ENCODE assay signal across 16 cellular contexts in the genomic region with DNA sequence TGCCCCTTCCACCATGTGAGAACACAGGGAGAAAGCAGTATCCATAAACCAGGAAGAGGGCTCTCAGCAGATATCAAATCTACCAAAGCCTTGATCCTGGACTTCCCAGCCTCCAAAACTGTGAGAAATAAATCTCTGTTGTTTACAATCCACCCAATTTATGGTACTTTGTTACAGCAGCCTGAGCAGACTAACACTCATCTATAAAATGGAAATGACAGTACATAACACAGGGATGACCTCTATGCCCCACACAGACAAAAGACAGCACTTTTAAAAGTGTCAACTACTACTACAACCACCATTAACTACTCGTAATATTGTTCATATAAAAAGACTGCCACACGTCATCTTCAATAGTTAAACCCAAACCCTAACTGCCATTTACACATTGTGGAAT. TPM values are rescaled to one million over a fixed set of nuclear protein-coding genes. Genes with fewer than 3 reads are reported as not detected.
A peak's percentile ranks its signal among the peaks of the same experiment; 100 is the strongest.
DNase-seq lines count a peak whose midpoint lies in the region; ATAC-seq and TF ChIP-seq lines count a peak whose summit lies in the region.
"Had no signal": no experiment of that assay in that cellular context is flagged by ENCODE, and none has a peak within 500 bp of the region (broad histone marks: within the 10 kb centered on the region; RNA-seq: fewer than 3 reads in every experiment).

No MANE protein-coding gene starts in this region.

- WGBS in endodermal cell (ENCODE audit: insufficient coverage in 1 of 2, insufficient read length in 1 of 2), 2 experiments: 82 to 88% methylated on average over 2 of the region's 2 CpGs

- H3K4me1 ChIP-seq in GM23338 (ENCODE audit: insufficient read depth) (peaks cover 55% of the 10 kb centered on the region), endodermal cell (ENCODE audit: control insufficient read depth, insufficient read depth, low read length) (peaks cover 13% of the 10 kb centered on the region), neural progenitor cell (peaks cover 22% of the 10 kb centered on the region)

- no peaks in the 10 kb centered on the region for H3K9me3 Mint-ChIP-seq in CD4-positive, alpha-beta T cell
- H3K9me3 Mint-ChIP-seq in GM23338: peaks cover 11% of the 10 kb centered on the region
- peaks cover 10% of the 10 kb centered on the region for H3K9me3 Mint-ChIP-seq in endodermal cell
- peaks cover 18% of the 10 kb centered on the region for H3K9me3 Mint-ChIP-seq in neural progenitor cell
- H3K9me3 Mint-ChIP-seq in activated CD4-positive, alpha-beta T cell treated with anti-CD3 and anti-CD28 coated beads, Interleukin-2, amount 10 ng/mL, durations not matched to agents 7 days and 5 days: peaks cover 6% of the 10 kb centered on the region

- no peaks in the 10 kb centered on the region for H3K9me2 ChIP-seq in GM23338 (ENCODE audit: insufficient read depth)

- no peaks in the 10 kb centered on the region for H3K9me3 ChIP-seq in CD4-positive, alpha-beta T cell (ENCODE audit: control insufficient read depth, low read length)
- peaks cover 19% of the 10 kb centered on the region for H3K9me3 ChIP-seq in endodermal cell (ENCODE audit: control insufficient read depth, low read length)
- H3K9me3 ChIP-seq in neural progenitor cell (ENCODE audit: low read depth): no peaks in the 10 kb centered on the region

- H3K36me3 ChIP-seq in GM23338 (ENCODE audit: insufficient read depth) (no peaks in the 10 kb centered on the region), endodermal cell (ENCODE audit: control insufficient read depth, insufficient read depth, low read length) (peaks cover 8% of the 10 kb centered on the region), neural progenitor cell (no peaks in the 10 kb centered on the region)

- intact Hi-C loops in CD4-positive, alpha-beta T cell (cut with DNase I, micrococcal nuclease): loop anchor here in 1 of 2 experiments (10.0 kb wide), 1 partner anchor 440 kb away; a partner anchor contains a TSS
- intact Hi-C loops in dorsolateral prefrontal cortex (cut with DNase I): no loop called here

- H3K79me2 ChIP-seq in GM23338 (replicated peaks; ENCODE audit: insufficient read depth) (peaks cover 100% of the 10 kb centered on the region), neural progenitor cell (ENCODE audit: low read depth) (peaks cover 100% of the 10 kb centered on the region)

- CTCF ChIA-PET in CD4-positive, alpha-beta T cell (lab: Charles Lee): interaction anchor here (2.9 kb wide), 1 partner anchor 32 kb away, joined by 10 read pairs; no protein-coding TSS in a partner anchor
- CTCF ChIA-PET in activated CD4-positive, alpha-beta T cell treated with anti-CD3 and anti-CD28 coated beads, Interleukin-2, amount 10 ng/mL, durations not matched to agents 7 days and 5 days (lab: Charles Lee): no interaction called here

- no peaks in the 10 kb centered on the region for H3K27me3 Mint-ChIP-seq in CD4-positive, alpha-beta T cell
- H3K27me3 Mint-ChIP-seq in GM23338 (ENCODE audit: insufficient read depth, low read depth, poor library complexity) (peaks cover 14% of the 10 kb centered on the region), endodermal cell (ENCODE audit: insufficient read depth) (no peaks in the 10 kb centered on the region), neural progenitor cell (ENCODE audit: insufficient read depth, low read depth) (peaks cover 3% of the 10 kb centered on the region)
- peaks cover 6% of the 10 kb centered on the region for H3K27me3 Mint-ChIP-seq in activated CD4-positive, alpha-beta T cell treated with anti-CD3 and anti-CD28 coated beads, Interleukin-2, amount 10 ng/mL, durations not matched to agents 7 days and 5 days

- H3F3A ChIP-seq in GM23338 (replicated peaks; ENCODE audit: low read depth) (no peaks in the 10 kb centered on the region), neural progenitor cell (ENCODE audit: low read depth) (peaks cover 1% of the 10 kb centered on the region)

- no peak overlapping the region for H3K27ac ChIP-seq in CD4-positive, alpha-beta T cell (ENCODE audit: low read depth, low read length)
- H3K27ac ChIP-seq in GM23338 (ENCODE audit: low read depth): peak overlapping the region; percentile 27; the same call in 1 of the 2 replicates
- no peak overlapping the region for H3K27ac ChIP-seq in endodermal cell (ENCODE audit: low read depth, low read length)
- H3K27ac ChIP-seq in neural progenitor cell: no peak overlapping the region
- no peak overlapping the region for H3K27ac ChIP-seq in dorsolateral prefrontal cortex
- H3K27ac ChIP-seq: HL-60 had no signal

- no peak for DNase-seq in CD4-positive, alpha-beta T cell
- DNase-seq in GM23338 (ENCODE audit: low spot score) (no peak), endodermal cell (no peak), neural progenitor cell (ENCODE audit: low spot score) (no peak), cerebellum (ENCODE audit: low spot score) (no peak), dorsolateral prefrontal cortex (no peak)
- no peak for DNase-seq in activated CD4-positive, alpha-beta T cell treated with anti-CD3 and anti-CD28 coated beads, Interleukin-2, amount 10 ng/mL, durations not matched to agents 7 days and 5 days
- DNase-seq: ACHN, Calu3, DMS53, HCEC 1CT, MV-4-11, NCI-H1930, NCI-H748 treated with DMSO at 0.1 percent for 48 hours had no signal

- no peak overlapping the region for H2AFZ ChIP-seq in GM23338
- H2AFZ ChIP-seq in neural progenitor cell (replicated peaks): no peak overlapping the region

- POLR2A ChIA-PET in CD4-positive, alpha-beta T cell (lab: Charles Lee): no interaction called here
- POLR2A ChIA-PET in activated CD4-positive, alpha-beta T cell treated with anti-CD3 and anti-CD28 coated beads, Interleukin-2, amount 10 ng/mL, durations not matched to agents 7 days and 5 days (lab: Charles Lee): no interaction called here

- H3K4me1 Mint-ChIP-seq in CD4-positive, alpha-beta T cell (ENCODE audit: low read depth): peaks cover 85% of the 10 kb centered on the region
- peaks cover 68% of the 10 kb centered on the region for H3K4me1 Mint-ChIP-seq in GM23338
- H3K4me1 Mint-ChIP-seq in endodermal cell: peaks cover 53% of the 10 kb centered on the region
- H3K4me1 Mint-ChIP-seq in neural progenitor cell: peaks cover 23% of the 10 kb centered on the region
- peaks cover 19% of the 10 kb centered on the region for H3K4me1 Mint-ChIP-seq in activated CD4-positive, alpha-beta T cell treated with anti-CD3 and anti-CD28 coated beads, Interleukin-2, amount 10 ng/mL, durations not matched to agents 7 days and 5 days

- peaks cover 26% of the 10 kb centered on the region for H3K36me3 Mint-ChIP-seq in CD4-positive, alpha-beta T cell (ENCODE audit: low read depth)
- H3K36me3 Mint-ChIP-seq in GM23338 (ENCODE audit: low read depth): peaks cover 22% of the 10 kb centered on the region
- peaks cover 17% of the 10 kb centered on the region for H3K36me3 Mint-ChIP-seq in endodermal cell (ENCODE audit: low read depth)
- peaks cover 25% of the 10 kb centered on the region for H3K36me3 Mint-ChIP-seq in neural progenitor cell
- H3K36me3 Mint-ChIP-seq in activated CD4-positive, alpha-beta T cell treated with anti-CD3 and anti-CD28 coated beads, Interleukin-2, amount 10 ng/mL, durations not matched to agents 7 days and 5 days (ENCODE audit: low read depth): peaks cover 3% of the 10 kb centered on the region

- peaks cover 56% of the 10 kb centered on the region for H4K20me1 ChIP-seq in GM23338 (replicated peaks; ENCODE audit: insufficient read depth)
- H4K20me1 ChIP-seq in neural progenitor cell (ENCODE audit: low read depth): peaks cover 81% of the 10 kb centered on the region

- ATAC-seq in CD4-positive, alpha-beta T cell (ENCODE audit: poor library complexity): no peak
- no peak for ATAC-seq in GM23338

- peak overlapping the region; percentile 59 for H3K4me2 ChIP-seq in GM23338
- peak overlapping the region; percentile 42 for H3K4me2 ChIP-seq in neural progenitor cell

- no peak for TF ChIP-seq CTCF in CD4-positive, alpha-beta T cell (IDR thresholded peaks at IDR 0.05)
- TF ChIP-seq CTCF in GM23338 (conservative IDR thresholded peaks at IDR 0.05; ENCODE audit: low read depth in 2 of 2): no peak
- no peak for TF ChIP-seq CTCF in endodermal cell (conservative IDR thresholded peaks at IDR 0.05)
- TF ChIP-seq CTCF in neural progenitor cell (IDR thresholded peaks at IDR 0.05): no peak
- no peak for TF ChIP-seq CTCF in dorsolateral prefrontal cortex (IDR thresholded peaks at IDR 0.05 in 54 of 56, conservative IDR thresholded peaks at IDR 0.05 in 2 of 56; ENCODE audit: low read depth in 1 of 56, partially characterized antibody in 56 of 56)

- peak overlapping the region; percentile 4 for H3K4me3 Mint-ChIP-seq in CD4-positive, alpha-beta T cell
- H3K4me3 Mint-ChIP-seq in GM23338: peak overlapping the region; percentile 2; the same call in 1 of the 3 replicates
- H3K4me3 Mint-ChIP-seq in endodermal cell: no peak overlapping the region
- no peak overlapping the region for H3K4me3 Mint-ChIP-seq in neural progenitor cell
- no peak overlapping the region for H3K4me3 Mint-ChIP-seq in activated CD4-positive, alpha-beta T cell treated with anti-CD3 and anti-CD28 coated beads, Interleukin-2, amount 10 ng/mL, durations not matched to agents 7 days and 5 days
- H3K4me3 Mint-ChIP-seq: CD14-positive monocyte had no signal

- H3K4me3 ChIP-seq in GM23338 (peak overlapping the region; percentile 23; the same call in 1 of the 2 replicates), endodermal cell (ENCODE audit: low read length) (no peak overlapping the region), neural progenitor cell (no peak overlapping the region), dorsolateral prefrontal cortex (no peak overlapping the region)

- no peaks in the 10 kb centered on the region for H3K27me3 ChIP-seq in CD4-positive, alpha-beta T cell (ENCODE audit: control insufficient read depth, insufficient read depth, low read length)
- H3K27me3 ChIP-seq in GM23338 (ENCODE audit: insufficient read depth) (no peaks in the 10 kb centered on the region), endodermal cell (ENCODE audit: control insufficient read depth, insufficient read depth, low read length, poor library complexity, severe bottlenecking) (no peaks in the 10 kb centered on the region), neural progenitor cell (no peaks in the 10 kb centered on the region), dorsolateral prefrontal cortex (no peaks in the 10 kb centered on the region)

- H3K27ac Mint-ChIP-seq in CD4-positive, alpha-beta T cell: no peak overlapping the region
- H3K27ac Mint-ChIP-seq in GM23338 (0 out of 2 replicates have a peak overlapping the region, but pooled peaks have one; percentile 36), endodermal cell (peak overlapping the region; percentile 13), neural progenitor cell (no peak overlapping the region)
- no peak overlapping the region for H3K27ac Mint-ChIP-seq in activated CD4-positive, alpha-beta T cell treated with anti-CD3 and anti-CD28 coated beads, Interleukin-2, amount 10 ng/mL, durations not matched to agents 7 days and 5 days
- H3K27ac Mint-ChIP-seq: CD14-positive monocyte had no signal

- H3K9ac ChIP-seq in endodermal cell (ENCODE audit: extremely low read depth, low read length, poor library complexity, severe bottlenecking) (no peak overlapping the region), neural progenitor cell (no peak overlapping the region)

RNA-seq across cellular contexts. Expression of a gene that starts 5.7 kb away (rescaled TPM):
- 10 to 100 TPM; 57.6 to 59.2 TPM for total RNA-seq in CD4-positive, alpha-beta T cell
- total RNA-seq in GM23338 (2014; rRNA removed; shearing (Covaris generic)): 84.2 and 94.8 TPM in 2 replicates
- 24.9 and 31.4 TPM in 2 replicates for polyA plus RNA-seq in GM23338 (2016; fragmentation: Nextera tagmentation; extraction: Ambion mirVana)
- 10 to 100 TPM; 79.2 to 85.5 TPM for total RNA-seq in endodermal cell
- 70.3 TPM for polyA plus RNA-seq in endodermal cell (2013, experiment 1 of 2)
- polyA plus RNA-seq in endodermal cell (2013, experiment 2 of 2): 63.3 TPM
- 99.5 and 134 TPM in 2 replicates for total RNA-seq in neural progenitor cell (ENCODE audit: low replicate concordance)
- 107 TPM for total RNA-seq in cerebellum
- total RNA-seq in activated CD4-positive, alpha-beta T cell treated with anti-CD3 and anti-CD28 coated beads, Interleukin-2, amount 10 ng/mL, durations not matched to agents 7 days and 5 days: 1 to 10 TPM; 7.8 to 9.7 TPM
- total RNA-seq in dorsolateral prefrontal cortex: 10 to 100 TPM; 28.9 to 62.9 (median 42.7) TPM

Comparison
In these comparisons a context has a peak if more than half of its experiments do, and no peak if none do; other contexts are left out.
1. H3K27ac Mint-ChIP-seq: peak in GM23338 (single experiment) and endodermal cell (single experiment); none in CD4-positive, alpha-beta T cell (single experiment), neural progenitor cell (single experiment) and activated CD4-positive, alpha-beta T cell treated with anti-CD3 and anti-CD28 coated beads, Interleukin-2, amount 10 ng/mL, durations not matched to agents 7 days and 5 days (single experiment).
2. H3K4me3 Mint-ChIP-seq: peak in CD4-positive, alpha-beta T cell (single experiment) and GM23338 (single experiment); none in endodermal cell (single experiment), neural progenitor cell (single experiment) and activated CD4-positive, alpha-beta T cell treated with anti-CD3 and anti-CD28 coated beads, Interleukin-2, amount 10 ng/mL, durations not matched to agents 7 days and 5 days (single experiment).